8 cellular contexts compared by ENCODE assay signal in genomic region chr9:133184971-133185370, GRCh38. TPM values are rescaled to one million over a fixed set of nuclear protein-coding genes. Genes with fewer than 3 reads are reported as not detected.
DNase-seq lines count a peak whose midpoint lies in the region; ATAC-seq and TF ChIP-seq lines count a peak whose summit lies in the region.

No MANE protein-coding gene starts in this region.

- H3K9me3 Mint-ChIP-seq in CD4-positive, CD25-positive, alpha-beta regulatory T cell: no peaks in the 10 kb centered on the region
- H3K9me3 Mint-ChIP-seq in activated CD8-positive, alpha-beta T cell treated with anti-CD3 and anti-CD28 coated beads, Interleukin-2, amount 10 ng/mL, durations not matched to agents 7 days and 5 days (ENCODE audit: insufficient read depth): no peaks in the 10 kb centered on the region

- POLR2A ChIA-PET in activated CD8-positive, alpha-beta T cell treated with anti-CD3 and anti-CD28 coated beads, Interleukin-2, amount 10 ng/mL, durations not matched to agents 7 days and 5 days (lab: Charles Lee): no interaction called here

- H3K27me3 ChIP-seq in CD4-positive, CD25-positive, alpha-beta regulatory T cell (ENCODE audit: control insufficient read depth, insufficient read depth, low read length): peaks cover 14% of the 10 kb centered on the region
- H3K27me3 ChIP-seq in H7 (ENCODE audit: control insufficient read depth, insufficient read depth, low read length) (peaks cover 4% of the 10 kb centered on the region), foreskin keratinocyte (peaks cover 25% of the 10 kb centered on the region), ovary (no peaks in the 10 kb centered on the region)

- peak overlapping the region; percentile 10 for H3K4me3 ChIP-seq in CD4-positive, CD25-positive, alpha-beta regulatory T cell (ENCODE audit: low read depth, low read length)
- H3K4me3 ChIP-seq in H7 (ENCODE audit: insufficient read depth, low read depth, low read length): no peak overlapping the region
- H3K4me3 ChIP-seq in ovary: no peak overlapping the region

- TF ChIP-seq EP300 in ovary (IDR thresholded peaks at IDR 0.05): no peak

- H3K4me3 Mint-ChIP-seq in CD4-positive, CD25-positive, alpha-beta regulatory T cell: peak overlapping the region in 1 of 4 donors; percentile 41
- peak overlapping the region; percentile 38 for H3K4me3 Mint-ChIP-seq in activated CD8-positive, alpha-beta T cell treated with anti-CD3 and anti-CD28 coated beads, Interleukin-2, amount 10 ng/mL, durations not matched to agents 7 days and 5 days

- intact Hi-C loops in ovary (cut with DNase I): loop anchor here (5.0 to 10.0 kb wide), 8 partner anchors 90 to 307 kb away; partner anchors contain the start of gene ABO (in 3 of the 4)

- TF ChIP-seq POLR2A in ovary (IDR thresholded peaks at IDR 0.05): no peak

- peaks cover 7% of the 10 kb centered on the region for H3K4me1 ChIP-seq in CD4-positive, CD25-positive, alpha-beta regulatory T cell (ENCODE audit: control insufficient read depth, insufficient read depth, low read length, poor library complexity, severe bottlenecking)
- H3K4me1 ChIP-seq in foreskin keratinocyte: no peaks in the 10 kb centered on the region
- no peaks in the 10 kb centered on the region for H3K4me1 ChIP-seq in ovary (ENCODE audit: insufficient read depth)

- no peak overlapping the region for H3K27ac Mint-ChIP-seq in CD4-positive, CD25-positive, alpha-beta regulatory T cell
- no peak overlapping the region for H3K27ac Mint-ChIP-seq in activated CD8-positive, alpha-beta T cell treated with anti-CD3 and anti-CD28 coated beads, Interleukin-2, amount 10 ng/mL, durations not matched to agents 7 days and 5 days

- no peaks in the 10 kb centered on the region for H3K9me3 ChIP-seq in CD4-positive, CD25-positive, alpha-beta regulatory T cell (ENCODE audit: control insufficient read depth in 2 of 2, low read length in 2 of 2)
- no peaks in the 10 kb centered on the region for H3K9me3 ChIP-seq in ovary

- TF ChIP-seq CTCF in foreskin keratinocyte (conservative IDR thresholded peaks at IDR 0.05) (peak; percentile 79), ovary (IDR thresholded peaks at IDR 0.05) (peak in 2 of 3 donors; percentile 80 to 83)

- WGBS in ovary, 3 donors: 3 to 6% (median 3%) methylated on average over 7 of the region's 8 CpGs

- peaks cover 29% of the 10 kb centered on the region for H3K27me3 Mint-ChIP-seq in CD4-positive, CD25-positive, alpha-beta regulatory T cell
- H3K27me3 Mint-ChIP-seq in activated CD8-positive, alpha-beta T cell treated with anti-CD3 and anti-CD28 coated beads, Interleukin-2, amount 10 ng/mL, durations not matched to agents 7 days and 5 days (ENCODE audit: low read depth): peaks cover 41% of the 10 kb centered on the region

- no peaks in the 10 kb centered on the region for H3K36me3 Mint-ChIP-seq in CD4-positive, CD25-positive, alpha-beta regulatory T cell
- no peaks in the 10 kb centered on the region for H3K36me3 Mint-ChIP-seq in activated CD8-positive, alpha-beta T cell treated with anti-CD3 and anti-CD28 coated beads, Interleukin-2, amount 10 ng/mL, durations not matched to agents 7 days and 5 days (ENCODE audit: low read depth)

- H3K36me3 ChIP-seq in CD4-positive, CD25-positive, alpha-beta regulatory T cell (ENCODE audit: control insufficient read depth, insufficient read depth, low read length): no peaks in the 10 kb centered on the region
- H3K36me3 ChIP-seq in H7 (replicated peaks; ENCODE audit: control insufficient read depth, insufficient read depth, low read length) (no peaks in the 10 kb centered on the region), ovary (no peaks in the 10 kb centered on the region)

- ATAC-seq in CD4-positive, CD25-positive, alpha-beta regulatory T cell (ENCODE audit: low read depth in 2 of 2): peak; percentile 37 to 38
- ATAC-seq in activated CD8-positive, alpha-beta T cell treated with anti-CD3 and anti-CD28 coated beads, Interleukin-2, amount 10 ng/mL, durations not matched to agents 7 days and 5 days: peak; percentile 56
- peak; percentile 51 for ATAC-seq in foreskin keratinocyte
- ATAC-seq in GM19035 (IDR thresholded peaks at IDR 0.05; ENCODE audit: unreplicated experiment): no peak
- ATAC-seq in GM19397 (IDR thresholded peaks at IDR 0.05; ENCODE audit: unreplicated experiment): no peak

- H3K27ac ChIP-seq in CD4-positive, CD25-positive, alpha-beta regulatory T cell (ENCODE audit: insufficient read depth, low read length, poor library complexity, severe bottlenecking): no peak overlapping the region
- H3K27ac ChIP-seq in foreskin keratinocyte (no peak overlapping the region), ovary (no peak overlapping the region)

- peaks cover 2 to 12% (median 10%) of the 10 kb centered on the region in 4 donors for H3K4me1 Mint-ChIP-seq in CD4-positive, CD25-positive, alpha-beta regulatory T cell
- peaks cover 17% of the 10 kb centered on the region for H3K4me1 Mint-ChIP-seq in activated CD8-positive, alpha-beta T cell treated with anti-CD3 and anti-CD28 coated beads, Interleukin-2, amount 10 ng/mL, durations not matched to agents 7 days and 5 days (ENCODE audit: low read depth)

- CTCF ChIA-PET in activated CD8-positive, alpha-beta T cell treated with anti-CD3 and anti-CD28 coated beads, Interleukin-2, amount 10 ng/mL, durations not matched to agents 7 days and 5 days (lab: Charles Lee): interaction anchor here (1.4 to 5.1 kb wide), 12 partner anchors 8 to 302 kb away, joined by 3 to 54 read pairs (median 11); partner anchors contain the start of genes GTF3C5, REXO4, SURF1 and SURF2

- peak in 2 of 3 donors; percentile 27 to 65 for DNase-seq in CD4-positive, CD25-positive, alpha-beta regulatory T cell
- DNase-seq in H7 (peak; percentile 64), NCI-H460 (ENCODE audit: extremely low read depth, low read depth) (peak; percentile 73), foreskin keratinocyte (peak; percentile 46 to 67), ovary (peak; percentile 47 to 75 (median 58))
- DNase-seq in activated CD8-positive, alpha-beta T cell treated with anti-CD3 and anti-CD28 coated beads, Interleukin-2, amount 10 ng/mL, durations not matched to agents 7 days and 5 days: peak; percentile 69

RNA-seq across cellular contexts. Expression of gene GBGT1, which starts 21.3 kb away (rescaled TPM):
- total RNA-seq in CD4-positive, CD25-positive, alpha-beta regulatory T cell: 1.5 TPM
- polyA plus RNA-seq in CD4-positive, CD25-positive, alpha-beta regulatory T cell: 1 to 10 TPM in 1 of 4 donors, under 1 TPM in 1, not detected in 2; 0.67 to 1.6 TPM
- total RNA-seq in H7 (2014; rRNA removed; shearing (Covaris generic)): 6.8 and 7.5 TPM in 2 replicates
- 0.27 and 1.0 TPM in 2 replicates for total RNA-seq in NCI-H460 (2014; rRNA removed; shearing (Covaris generic))
- polyA plus RNA-seq in NCI-H460 (2014; cell fraction: nucleus; rRNA removed): 0.19 and 2.4 TPM in 2 replicates
- total RNA-seq in activated CD8-positive, alpha-beta T cell treated with anti-CD3 and anti-CD28 coated beads, Interleukin-2, amount 10 ng/mL, durations not matched to agents 7 days and 5 days: 1 to 10 TPM; 3.1 to 4.1 TPM
- total RNA-seq in foreskin keratinocyte: 1.7 and 3.0 TPM in 2 replicates
- polyA plus RNA-seq in foreskin keratinocyte: 1.5 and 3.0 TPM in 2 replicates
- 10 to 100 TPM; 11.0 to 43.3 (median 25.9) TPM for total RNA-seq in ovary
- polyA plus RNA-seq in ovary: 10 to 100 TPM in 1 of 2 donors, 1 to 10 TPM in 1; 3.9 to 12.9 TPM

RNA-seq across cellular contexts. Expression of gene OBP2B, which starts 24.1 kb away (rescaled TPM):
- not detected for total RNA-seq in CD4-positive, CD25-positive, alpha-beta regulatory T cell
- not detected for polyA plus RNA-seq in CD4-positive, CD25-positive, alpha-beta regulatory T cell
- total RNA-seq in H7 (2014; rRNA removed; shearing (Covaris generic)): not detected in 2 replicates
- not detected in 2 replicates for total RNA-seq in NCI-H460 (2014; rRNA removed; shearing (Covaris generic))
- polyA plus RNA-seq in NCI-H460 (2014; cell fraction: nucleus; rRNA removed): not detected in 2 replicates
- total RNA-seq in activated CD8-positive, alpha-beta T cell treated with anti-CD3 and anti-CD28 coated beads, Interleukin-2, amount 10 ng/mL, durations not matched to agents 7 days and 5 days: not detected
- not detected in 2 replicates for total RNA-seq in foreskin keratinocyte
- not detected in 2 replicates for polyA plus RNA-seq in foreskin keratinocyte
- 1 to 10 TPM in 2 of 7 donors, under 1 TPM in 2, not detected in 3; 0.33 to 5.3 (median 2.7) TPM for total RNA-seq in ovary
- polyA plus RNA-seq in ovary: not detected

Comparison
In these comparisons a context has a peak if more than half of its experiments do, and no peak if none do; other contexts are left out.
1. ATAC-seq: peak in CD4-positive, CD25-positive, alpha-beta regulatory T cell (2 of 2), activated CD8-positive, alpha-beta T cell treated with anti-CD3 and anti-CD28 coated beads, Interleukin-2, amount 10 ng/mL, durations not matched to agents 7 days and 5 days (single experiment) and foreskin keratinocyte (single experiment); none in GM19035 (single experiment) and GM19397 (single experiment).
2. Peak in every context shown above with its lines, with median percentiles within 50 percentile points of each other: DNase-seq.